ENCODE assay signal across 1 cellular context in genomic region chr14:106419432-106419831, GRCh38.
TF ChIP-seq lines count a peak whose summit lies in the region.

No MANE protein-coding gene starts in this region.

TF ChIP-seq in SK-N-SH treated with all-trans-retinoic acid at 6 μM for 48 hours, 23 proteins besides CTCF, POLR2A, EP300 and RAD21 (continued from another document):
- no peak for TF ChIP-seq POU6F1 (CRISPR knock-in tag; IDR thresholded peaks at IDR 0.05; ENCODE audit: borderline replicate concordance, low read depth)
- TF ChIP-seq OSR1 (CRISPR knock-in tag; IDR thresholded peaks at IDR 0.05), result no peak
- TF ChIP-seq PPARA (CRISPR knock-in tag; IDR thresholded peaks at IDR 0.05; ENCODE audit: borderline replicate concordance), result no peak
- no peak for TF ChIP-seq GLIS3 (CRISPR knock-in tag; IDR thresholded peaks at IDR 0.05)
- TF ChIP-seq TCF4 (CRISPR knock-in tag; IDR thresholded peaks at IDR 0.05; ENCODE audit: borderline replicate concordance), result no peak
